Comparison of ENCODE assay signal across 1 cellular context in the genomic region with DNA sequence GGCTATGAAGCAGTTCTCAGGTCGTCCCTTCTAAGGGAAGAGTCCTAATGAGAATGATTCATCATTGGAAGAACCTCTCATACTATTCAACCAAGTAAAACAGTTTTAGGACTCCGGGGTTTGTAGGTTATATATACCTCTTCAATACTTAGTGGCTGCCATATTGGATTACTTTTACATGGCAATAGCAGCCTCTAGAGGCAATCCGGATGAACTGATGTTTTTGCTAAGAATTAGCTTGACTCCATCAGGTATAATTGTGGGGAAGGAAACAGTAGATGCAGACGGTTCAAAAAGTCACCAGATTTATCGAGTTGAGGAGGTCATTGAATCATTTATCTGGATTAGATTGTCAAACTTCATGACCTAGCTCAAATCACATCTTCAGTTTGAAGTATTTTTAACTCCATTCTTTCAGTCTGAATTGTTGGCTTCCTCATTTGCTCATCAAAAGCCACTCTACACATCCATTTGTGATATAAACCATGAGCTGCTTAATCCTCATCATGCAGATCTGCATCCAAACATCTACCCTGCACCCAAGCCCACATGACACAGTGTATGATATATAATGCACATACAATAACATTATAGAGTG.
TF ChIP-seq lines count a peak whose summit lies in the region.

No MANE protein-coding gene starts in this region.

TF ChIP-seq in IMR-90, 13 proteins besides CTCF, POLR2A, EP300 and RAD21 (continued from another document):
- TF ChIP-seq, protein P1, sequence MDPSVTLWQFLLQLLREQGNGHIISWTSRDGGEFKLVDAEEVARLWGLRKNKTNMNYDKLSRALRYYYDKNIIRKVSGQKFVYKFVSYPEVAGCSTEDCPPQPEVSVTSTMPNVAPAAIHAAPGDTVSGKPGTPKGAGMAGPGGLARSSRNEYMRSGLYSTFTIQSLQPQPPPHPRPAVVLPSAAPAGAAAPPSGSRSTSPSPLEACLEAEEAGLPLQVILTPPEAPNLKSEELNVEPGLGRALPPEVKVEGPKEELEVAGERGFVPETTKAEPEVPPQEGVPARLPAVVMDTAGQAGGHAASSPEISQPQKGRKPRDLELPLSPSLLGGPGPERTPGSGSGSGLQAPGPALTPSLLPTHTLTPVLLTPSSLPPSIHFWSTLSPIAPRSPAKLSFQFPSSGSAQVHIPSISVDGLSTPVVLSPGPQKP (IDR thresholded peaks at IDR 0.05; ENCODE audit: borderline replicate concordance, low read depth, low read length) = no peak
- TF ChIP-seq SMC3 (IDR thresholded peaks at IDR 0.05; ENCODE audit: low read depth, low read length) = peak; percentile 92
